10 cellular contexts compared by ENCODE assay signal in the genomic region with DNA sequence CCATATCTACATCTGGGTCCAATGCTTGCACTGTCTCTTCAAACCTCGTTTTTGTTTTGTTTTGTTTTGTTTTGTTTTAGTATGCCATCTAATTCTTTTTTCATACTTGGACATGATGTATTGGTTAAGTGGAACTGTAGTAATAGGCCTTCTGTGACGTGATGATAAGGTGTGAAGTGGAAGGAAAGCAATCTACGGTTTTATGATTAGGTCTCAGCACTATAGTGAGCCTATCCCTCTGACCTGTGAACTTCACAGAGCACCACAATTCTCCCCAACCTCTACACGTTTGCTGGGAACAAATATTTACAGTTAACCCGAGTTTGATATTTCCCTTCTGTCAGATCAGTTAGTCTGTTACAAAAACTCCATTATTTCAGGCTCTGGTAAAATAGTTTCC. TPM values are rescaled to one million over a fixed set of nuclear protein-coding genes. Genes with fewer than 3 reads are reported as not detected.
"Had no signal": no experiment of that assay in that cellular context is flagged by ENCODE, and none has a peak within 500 bp of the region (broad histone marks: within the 10 kb centered on the region; RNA-seq: fewer than 3 reads in every experiment).

No MANE protein-coding gene starts in this region.

- H2AFZ ChIP-seq: GM23248 had no signal

- ATAC-seq: HCT116 had no signal

- H3K9ac ChIP-seq: GM23248 had no signal

- H3K9me3 ChIP-seq: HAP-1 had no signal

- DNase-seq: GM23248, GOT3, H7, HFFc6, KBM-7 had no signal

- H3K4me3 ChIP-seq: GM23248, HAP-1 had no signal

- H3K27me3 Mint-ChIP-seq: IgD-negative memory B cell had no signal

- H3K4me1 ChIP-seq: HAP-1 had no signal

- H3K4me3 Mint-ChIP-seq: HFFc6, IgD-negative memory B cell had no signal

- H3K27ac ChIP-seq: GM23248 had no signal

- H3K27ac Mint-ChIP-seq: HFFc6, IgD-negative memory B cell had no signal

- H3K36me3 ChIP-seq: HAP-1 had no signal

- H3K36me3 Mint-ChIP-seq: IgD-negative memory B cell had no signal

- FAIRE-seq: HTR-8/SVneo had no signal

RNA-seq across cellular contexts. Expression of a gene that starts 19.1 kb away (rescaled TPM):
- total RNA-seq: GM23248, HFFc6, HT-29 had no signal
- polyA plus RNA-seq: GM23248, IgD-negative memory B cell had no signal
